In genomic region chr2:20523053-20523452, GRCh38 we compare ENCODE assay signal across 16 cellular contexts.
"Had no signal": no experiment of that assay in that cellular context is flagged by ENCODE, and none has a peak within 500 bp of the region (broad histone marks: within the 10 kb centered on the region; RNA-seq: fewer than 3 reads in every experiment).

No MANE protein-coding gene starts in this region.

- H3K27me3 ChIP-seq: adrenal gland, esophagus muscularis mucosa had no signal

- H3K9me3 ChIP-seq: adrenal gland, esophagus muscularis mucosa, prostate gland, thoracic aorta had no signal

- H3K4me1 Mint-ChIP-seq: activated naive CD4-positive, alpha-beta T cell treated with anti-CD3 and anti-CD28 coated beads, Interleukin-2, amount 50 U/mL, for 24 hours had no signal

- H3K4me3 Mint-ChIP-seq: activated naive CD4-positive, alpha-beta T cell treated with anti-CD3 and anti-CD28 coated beads, Interleukin-2, amount 50 U/mL, for 24 hours; activated T-cell treated with anti-CD3 and anti-CD28 coated beads, Interleukin-2, amount 50 U/mL, for 72 hours; neural crest cell had no signal

- H3K4me3 ChIP-seq: adrenal gland, esophagus muscularis mucosa, prostate gland, thoracic aorta had no signal

- H3K36me3 Mint-ChIP-seq: activated naive CD4-positive, alpha-beta T cell treated with anti-CD3 and anti-CD28 coated beads, Interleukin-2, amount 50 U/mL, for 24 hours had no signal

- DNase-seq: activated CD4-positive, alpha-beta T cell treated with anti-CD3 and anti-CD28 coated beads, Interleukin-2, amount 50 U/mL, for 4 hours; activated effector memory CD4-positive, alpha-beta T cell treated with anti-CD3 and anti-CD28 coated beads, Interleukin-2, amount 50 U/mL, for 16 hours; activated T-cell treated with anti-CD3 and anti-CD28 coated beads, Interleukin-2, amount 50 U/mL, for 72 hours; cerebellar nuclear complex; effector CD8-positive, alpha-beta T cell; right cardiac atrium; small intestine; stimulated activated CD4-positive, alpha-beta T cell treated with anti-CD3 and anti-CD28 coated beads, Interleukin-15, amount 100 ng/mL, for 24 hours; stimulated activated CD4-positive, alpha-beta T cell treated with anti-CD3 and anti-CD28 coated beads, Interleukin-2, amount 100 ng/mL, for 48 hours had no signal

- H3K4me1 ChIP-seq: prostate gland had no signal

- H3K27ac ChIP-seq: esophagus muscularis mucosa, prostate gland, thoracic aorta had no signal

- ATAC-seq: activated T-cell treated with anti-CD3 and anti-CD28 coated beads, Interleukin-2, amount 50 U/mL, for 72 hours; left lobe of liver; right cardiac atrium had no signal

- H3K27ac Mint-ChIP-seq: activated naive CD4-positive, alpha-beta T cell treated with anti-CD3 and anti-CD28 coated beads, Interleukin-2, amount 50 U/mL, for 24 hours; activated T-cell treated with anti-CD3 and anti-CD28 coated beads, Interleukin-2, amount 50 U/mL, for 72 hours had no signal

- H3K9me3 Mint-ChIP-seq: activated naive CD4-positive, alpha-beta T cell treated with anti-CD3 and anti-CD28 coated beads, Interleukin-2, amount 50 U/mL, for 24 hours; activated T-cell treated with anti-CD3 and anti-CD28 coated beads, Interleukin-2, amount 50 U/mL, for 72 hours; neural crest cell had no signal

- H3K36me3 ChIP-seq: adrenal gland, esophagus muscularis mucosa, prostate gland, thoracic aorta had no signal
